In the genomic region with DNA sequence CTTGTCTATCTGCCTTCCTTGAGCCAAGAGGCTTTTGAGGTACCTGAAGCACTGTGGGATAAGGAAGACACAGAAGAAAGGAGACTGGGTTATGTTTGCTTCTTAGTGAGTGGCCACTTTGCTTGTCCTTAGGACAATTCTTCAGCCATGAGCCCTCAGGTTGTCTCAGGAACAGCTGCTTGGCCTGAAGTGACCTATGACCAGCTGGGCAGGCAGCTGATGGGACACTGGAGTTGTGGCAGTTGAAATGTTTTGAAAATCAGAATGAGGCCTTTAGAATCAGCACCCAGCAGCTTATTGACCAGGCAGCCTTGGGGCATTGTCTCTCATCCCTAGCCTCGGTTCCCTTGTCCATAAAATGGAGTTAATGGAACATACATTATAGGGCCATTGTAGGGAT, we compare ENCODE assay signal across 15 cellular contexts. TPM values are rescaled to one million over a fixed set of nuclear protein-coding genes. Genes with fewer than 3 reads are reported as not detected.
DNase-seq lines count a peak whose midpoint lies in the region; ATAC-seq and TF ChIP-seq lines count a peak whose summit lies in the region.
"Had no signal": no experiment of that assay in that cellular context is flagged by ENCODE, and none has a peak within 500 bp of the region (broad histone marks: within the 10 kb centered on the region; RNA-seq: fewer than 3 reads in every experiment).

No MANE protein-coding gene starts in this region.

- H3K27me3 Mint-ChIP-seq in progenitor cell of endocrine pancreas = no peaks in the 10 kb centered on the region
- H3K27me3 Mint-ChIP-seq: CD4-positive, alpha-beta T cell had no signal

- peaks cover 12% of the 10 kb centered on the region for H3K4me1 Mint-ChIP-seq in progenitor cell of endocrine pancreas (ENCODE audit: low read depth)

- TF ChIP-seq CTCF in left lung (IDR thresholded peaks at IDR 0.05) (no peak), progenitor cell of endocrine pancreas (IDR thresholded peaks at IDR 0.05; ENCODE audit: unreplicated experiment) (no peak)

- H3K27ac Mint-ChIP-seq in progenitor cell of endocrine pancreas = peak overlapping the region; percentile 20
- H3K27ac Mint-ChIP-seq: CD4-positive, alpha-beta T cell had no signal

- no peaks in the 10 kb centered on the region for H3K9me3 ChIP-seq in left lung
- H3K9me3 ChIP-seq: BLaER1 treated with 17β-estradiol and CSF1 and Interleukin-3, amounts not matched to agents 10 nM and 100 nM had no signal

- no peak overlapping the region for H3K4me3 Mint-ChIP-seq in progenitor cell of endocrine pancreas (ENCODE audit: low read depth)
- H3K4me3 Mint-ChIP-seq: CD4-positive, alpha-beta T cell had no signal

- H3K9me3 Mint-ChIP-seq in progenitor cell of endocrine pancreas (ENCODE audit: low read depth) = no peaks in the 10 kb centered on the region
- H3K9me3 Mint-ChIP-seq: CD4-positive, alpha-beta T cell had no signal

- no peak overlapping the region for H3K27ac ChIP-seq in left lung
- H3K27ac ChIP-seq: BLaER1 treated with 17β-estradiol and CSF1 and Interleukin-3, amounts not matched to agents 10 nM and 100 nM; GM23248 had no signal

- H3K4me3 ChIP-seq in left lung = no peak overlapping the region
- H3K4me3 ChIP-seq: BLaER1 treated with 17β-estradiol and CSF1 and Interleukin-3, amounts not matched to agents 10 nM and 100 nM; GM23248 had no signal

- intact Hi-C loops in left lung (cut with DNase I) (no loop called here), left cardiac atrium (cut with DNase I) (no loop called here)

- H3K4me1 ChIP-seq in left lung = peaks cover 0 to 7% of the 10 kb centered on the region in 2 donors

- ATAC-seq in left lung (peak; percentile 42), left cardiac atrium (no peak), HG03565 (IDR thresholded peaks at IDR 0.05; ENCODE audit: unreplicated experiment) (no peak)

- DNase-seq in DMS79 treated with DMSO at 0.1 percent for 48 hours (lab: John Stamatoyannopoulos, UW) (peak; percentile 42), DMS79 (lab: John Stamatoyannopoulos, UW) (no peak), left lung (no peak), progenitor cell of endocrine pancreas (ENCODE audit: low spot score, unreplicated experiment) (no peak), left cardiac atrium (no peak), hypothalamus (lab: John Stamatoyannopoulos, UW) (no peak), NCI-H446 (lab: John Stamatoyannopoulos, UW) (no peak)
- DNase-seq: 8988T; Calu3; CD4-positive, alpha-beta T cell; DMS153; GM23248; H7 had no signal

- no peaks in the 10 kb centered on the region for H3K36me3 ChIP-seq in left lung

- H3K27me3 ChIP-seq in left lung = no peaks in the 10 kb centered on the region
- H3K27me3 ChIP-seq: BLaER1 treated with 17β-estradiol and CSF1 and Interleukin-3, amounts not matched to agents 10 nM and 100 nM had no signal

- H3K36me3 Mint-ChIP-seq in progenitor cell of endocrine pancreas (ENCODE audit: insufficient read depth) = peaks cover 2% of the 10 kb centered on the region

RNA-seq across cellular contexts. Expression of gene RBP2, which starts 37.0 kb away (rescaled TPM):
- 1 to 10 TPM in 1 of 2 donors, not detected in 1; 9.3 TPM for total RNA-seq in left lung
- not detected in 2 replicates for total RNA-seq in progenitor cell of endocrine pancreas
- not detected for total RNA-seq in left cardiac atrium
- total RNA-seq: Calu3; CD4-positive, alpha-beta T cell; GM23248; H7 had no signal

RNA-seq across cellular contexts. Expression of gene COPB2, which starts 49.8 kb away (rescaled TPM):
- total RNA-seq in left lung (100 to 1,000 TPM; 168 to 169 TPM), progenitor cell of endocrine pancreas (113 and 125 TPM in 2 replicates), left cardiac atrium (10 to 100 TPM; 83.1 to 84.9 TPM)
